22 cellular contexts compared by ENCODE assay signal in the genomic region with DNA sequence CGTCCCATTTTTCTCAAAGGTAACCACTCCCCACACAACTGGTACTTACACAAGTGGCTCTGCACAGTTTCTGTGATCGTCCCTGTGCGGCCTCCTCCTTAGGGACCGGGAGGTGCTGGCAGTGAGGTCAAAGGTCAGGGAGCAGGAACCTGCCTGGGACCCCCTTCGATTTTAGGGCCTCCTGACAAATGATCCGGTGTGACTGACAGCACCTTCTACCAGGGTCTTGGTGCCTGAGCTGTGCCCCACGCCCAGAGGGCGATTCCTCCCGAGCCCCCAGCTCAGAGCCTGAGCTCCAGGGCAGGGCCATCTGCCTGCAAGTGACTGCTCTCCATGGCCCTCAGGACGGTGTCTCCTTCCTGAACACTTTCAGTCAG. TPM values are rescaled to one million over a fixed set of nuclear protein-coding genes. Genes with fewer than 3 reads are reported as not detected.
"Had no signal": no experiment of that assay in that cellular context is flagged by ENCODE, and none has a peak within 500 bp of the region (broad histone marks: within the 10 kb centered on the region; RNA-seq: fewer than 3 reads in every experiment).

No MANE protein-coding gene starts in this region.

- H3K27ac Mint-ChIP-seq: activated T-cell treated with anti-CD3 and anti-CD28 coated beads, Interleukin-2, amount 50 U/mL, for 72 hours had no signal

- H3K27me3 ChIP-seq: tibial artery, uterus had no signal

- H3K27me3 Mint-ChIP-seq: activated naive CD8-positive, alpha-beta T cell; brain had no signal

- H3K4me1 ChIP-seq: prostate gland, uterus had no signal

- H3K9me3 ChIP-seq: left ventricle myocardium inferior, prostate gland, tibial artery, uterus had no signal

- DNase-seq: activated CD4-positive, alpha-beta T cell treated with anti-CD3 and anti-CD28 coated beads, Interleukin-2, amount 50 U/mL, for 1 hour; activated CD4-positive, CD25-positive, alpha-beta regulatory T cell treated with anti-CD3 and anti-CD28 coated beads, Interleukin-2, amount 50 U/mL, for 72 hours; activated CD8-positive, alpha-beta memory T cell treated with anti-CD3 and anti-CD28 coated beads, Interleukin-2, amount 50 U/mL, for 4 hours; activated gamma-delta T cell; activated T-cell treated with anti-CD3 and anti-CD28 coated beads, Interleukin-2, amount 50 U/mL, for 72 hours; caudate nucleus; head of caudate nucleus; left ventricle myocardium inferior; mammary epithelial cell; right cardiac atrium; stimulated activated naive CD8-positive, alpha-beta T cell treated with anti-CD3 and anti-CD28 coated beads, Interleukin-15, Interleukin-2, amounts not matched to agents 100 U/mL and 50 U/mL, for 24 hours; substantia nigra; T-helper 1 cell; tibial artery; uterus had no signal

- H3K4me3 ChIP-seq: left ventricle myocardium inferior, prostate gland, skin epidermis, tibial artery, uterus had no signal

- H3K36me3 Mint-ChIP-seq: activated naive CD8-positive, alpha-beta T cell; brain had no signal

- H3K36me3 ChIP-seq: left ventricle myocardium inferior, uterus had no signal

- H3K9me3 Mint-ChIP-seq: activated T-cell treated with anti-CD3 and anti-CD28 coated beads, Interleukin-2, amount 50 U/mL, for 72 hours; brain had no signal

- H3K27ac ChIP-seq: left ventricle myocardium inferior, prostate gland, tibial artery, uterus had no signal

- ATAC-seq: activated T-cell treated with anti-CD3 and anti-CD28 coated beads, Interleukin-2, amount 50 U/mL, for 72 hours; right cardiac atrium; stimulated activated naive CD8-positive, alpha-beta T cell treated with anti-CD3 and anti-CD28 coated beads, Interleukin-15, Interleukin-2, amounts not matched to agents 100 U/mL and 50 U/mL, for 24 hours had no signal

- H3K4me3 Mint-ChIP-seq: activated naive CD8-positive, alpha-beta T cell; activated T-cell treated with anti-CD3 and anti-CD28 coated beads, Interleukin-2, amount 50 U/mL, for 72 hours; brain had no signal

- FAIRE-seq: colon, frontal cortex had no signal

RNA-seq across cellular contexts. Expression of gene TMEM240, which starts 11.8 kb away (rescaled TPM):
- total RNA-seq: myocyte had no signal
